8 cellular contexts compared by ENCODE assay signal in the genomic region with DNA sequence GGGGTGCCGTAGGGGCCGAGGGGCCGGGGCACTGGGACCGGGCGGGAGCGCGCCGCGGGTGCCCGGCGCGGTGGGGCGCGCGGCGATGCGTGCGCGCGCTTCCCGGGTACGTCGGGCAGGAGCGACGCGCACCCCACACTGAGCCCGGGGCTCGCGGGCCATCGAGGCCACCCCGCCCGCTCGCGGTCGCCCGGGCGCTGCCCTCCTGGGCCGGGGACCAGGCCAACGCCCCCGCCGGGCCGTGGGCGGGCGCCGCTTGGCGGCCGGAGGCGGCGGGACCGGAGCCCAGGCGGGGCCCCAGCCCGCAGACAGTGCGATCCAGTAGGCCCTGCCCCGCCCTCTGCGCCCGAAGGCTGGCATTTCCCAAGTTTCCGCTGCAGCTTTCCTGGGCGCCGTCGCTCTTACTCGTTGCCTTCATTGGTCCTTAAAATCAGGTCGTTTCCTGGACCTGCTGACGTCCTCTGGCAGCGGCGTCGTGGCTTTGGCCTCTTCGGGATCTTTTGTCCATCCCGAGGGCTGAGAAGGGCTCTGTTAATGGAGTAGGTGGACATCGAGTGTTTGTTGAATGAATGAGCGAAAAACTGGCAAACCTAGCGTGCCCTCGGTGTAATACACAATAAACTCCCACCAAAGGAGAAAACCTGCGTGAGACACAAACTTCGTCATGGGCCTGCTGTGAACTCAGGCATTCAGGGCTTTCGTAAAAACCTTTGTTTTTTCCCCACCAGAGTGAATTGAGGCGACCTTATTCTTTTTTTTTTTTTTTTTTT. TPM values are rescaled to one million over a fixed set of nuclear protein-coding genes. Genes with fewer than 3 reads are reported as not detected.
A peak's percentile ranks its signal among the peaks of the same experiment; 100 is the strongest.
DNase-seq lines count a peak whose midpoint lies in the region; ATAC-seq, FAIRE-seq and TF ChIP-seq lines count a peak whose summit lies in the region.

No MANE protein-coding gene starts in this region.

- H3K27ac Mint-ChIP-seq in CD4-positive, alpha-beta T cell, result no peak overlapping the region
- H3K27ac Mint-ChIP-seq in activated naive CD8-positive, alpha-beta T cell, result no peak overlapping the region
- H3K27ac Mint-ChIP-seq in neural crest cell (ENCODE audit: unreplicated experiment), result peak overlapping the region; percentile 98

- H3K27me3 ChIP-seq in CD4-positive, alpha-beta T cell (ENCODE audit: control insufficient read depth, insufficient read depth, low read length), result no peaks in the 10 kb centered on the region

- DNase-seq in CD4-positive, alpha-beta T cell, result no peak
- no peak for DNase-seq in LNCaP clone FGC (ENCODE audit: low read depth)
- peak; percentile 46 to 62 for DNase-seq in frontal cortex (ENCODE audit: low spot score in 2 of 2)
- peak; percentile 57 for DNase-seq in neural crest cell (ENCODE audit: low read depth, low spot score)

- H3K36me3 Mint-ChIP-seq in CD4-positive, alpha-beta T cell (ENCODE audit: low read depth), result no peaks in the 10 kb centered on the region
- H3K36me3 Mint-ChIP-seq in activated naive CD8-positive, alpha-beta T cell, result no peaks in the 10 kb centered on the region
- peaks cover 8% of the 10 kb centered on the region for H3K36me3 Mint-ChIP-seq in neural crest cell (ENCODE audit: low read depth)

- intact Hi-C loops in CD4-positive, alpha-beta T cell (cut with DNase I, micrococcal nuclease), result loop anchor here (2.0 to 5.0 kb wide), 2 partner anchors 46 to 47 kb away; no protein-coding TSS in a partner anchor

- H3K4me3 Mint-ChIP-seq in CD4-positive, alpha-beta T cell, result peak overlapping the region; percentile 80
- H3K4me3 Mint-ChIP-seq in activated naive CD8-positive, alpha-beta T cell, result peak overlapping the region; percentile 78
- H3K4me3 Mint-ChIP-seq in neural crest cell, result peak overlapping the region; percentile 97

- peak; percentile 46 for ATAC-seq in CD4-positive, alpha-beta T cell (ENCODE audit: poor library complexity)
- no peak for ATAC-seq in HG03565 (IDR thresholded peaks at IDR 0.05; ENCODE audit: unreplicated experiment)
- ATAC-seq in HG03442 (IDR thresholded peaks at IDR 0.05; ENCODE audit: unreplicated experiment), result no peak
- no peak for ATAC-seq in GM19397 (IDR thresholded peaks at IDR 0.05; ENCODE audit: unreplicated experiment)

- H3K9me3 Mint-ChIP-seq in CD4-positive, alpha-beta T cell, result peaks cover 6% of the 10 kb centered on the region
- H3K9me3 Mint-ChIP-seq in activated naive CD8-positive, alpha-beta T cell (ENCODE audit: low read depth), result peaks cover 6% of the 10 kb centered on the region
- H3K9me3 Mint-ChIP-seq in neural crest cell, result no peaks in the 10 kb centered on the region

- no peak for FAIRE-seq in frontal cortex (lab: Jason Lieb, UNC)

- no peak overlapping the region for H3K27ac ChIP-seq in CD4-positive, alpha-beta T cell (ENCODE audit: low read depth, low read length)

- peak overlapping the region; percentile 48 for H3K4me3 ChIP-seq in LNCaP clone FGC (ENCODE audit: low read depth, low read length)

- CTCF ChIA-PET in CD4-positive, alpha-beta T cell (lab: Charles Lee), result no interaction called here

- POLR2A ChIA-PET in CD4-positive, alpha-beta T cell (lab: Charles Lee), result interaction anchor here (3.5 kb wide), 1 partner anchor 12 kb away, joined by 20 read pairs; no protein-coding TSS in a partner anchor

- no peaks in the 10 kb centered on the region for H3K9me3 ChIP-seq in CD4-positive, alpha-beta T cell (ENCODE audit: control insufficient read depth, low read length)

- no peak for TF ChIP-seq CTCF in CD4-positive, alpha-beta T cell (IDR thresholded peaks at IDR 0.05)
- peak; percentile 38 for TF ChIP-seq CTCF in LNCaP clone FGC (IDR thresholded peaks at IDR 0.05; ENCODE audit: control insufficient read depth, extremely low read depth, insufficient read depth)
- TF ChIP-seq CTCF in neural crest cell (conservative IDR thresholded peaks at IDR 0.05), result peak; percentile 43

- H3K27me3 Mint-ChIP-seq in CD4-positive, alpha-beta T cell, result peaks cover 44% of the 10 kb centered on the region
- H3K27me3 Mint-ChIP-seq in activated naive CD8-positive, alpha-beta T cell, result peaks cover 14% of the 10 kb centered on the region
- H3K27me3 Mint-ChIP-seq in neural crest cell (ENCODE audit: low read depth), result no peaks in the 10 kb centered on the region

- H3K4me1 Mint-ChIP-seq in CD4-positive, alpha-beta T cell (ENCODE audit: low read depth), result peaks cover 16% of the 10 kb centered on the region
- H3K4me1 Mint-ChIP-seq in activated naive CD8-positive, alpha-beta T cell (ENCODE audit: low read depth), result peaks cover 8% of the 10 kb centered on the region
- H3K4me1 Mint-ChIP-seq in neural crest cell, result peaks cover 39% of the 10 kb centered on the region

RNA-seq across cellular contexts. Expression of gene PARVA, which starts 0.6 kb away (rescaled TPM):
- under 1 TPM; 0.08 to 0.98 TPM for total RNA-seq in CD4-positive, alpha-beta T cell
- total RNA-seq in frontal cortex, result 3.3 TPM
- total RNA-seq in neural crest cell, result 36.2 and 40.0 TPM in 2 replicates

Comparison
In these comparisons a context has a peak if more than half of its experiments do, and no peak if none do; other contexts are left out.
1. DNase-seq: peak in frontal cortex (2 of 2) and neural crest cell (single experiment); none in CD4-positive, alpha-beta T cell (0 of 10) and LNCaP clone FGC (single experiment).
2. Peak in every context shown above with its lines, with median percentiles within 50 percentile points of each other: H3K4me3 Mint-ChIP-seq.